Comparison of ENCODE assay signal across 8 cellular contexts in the genomic region with DNA sequence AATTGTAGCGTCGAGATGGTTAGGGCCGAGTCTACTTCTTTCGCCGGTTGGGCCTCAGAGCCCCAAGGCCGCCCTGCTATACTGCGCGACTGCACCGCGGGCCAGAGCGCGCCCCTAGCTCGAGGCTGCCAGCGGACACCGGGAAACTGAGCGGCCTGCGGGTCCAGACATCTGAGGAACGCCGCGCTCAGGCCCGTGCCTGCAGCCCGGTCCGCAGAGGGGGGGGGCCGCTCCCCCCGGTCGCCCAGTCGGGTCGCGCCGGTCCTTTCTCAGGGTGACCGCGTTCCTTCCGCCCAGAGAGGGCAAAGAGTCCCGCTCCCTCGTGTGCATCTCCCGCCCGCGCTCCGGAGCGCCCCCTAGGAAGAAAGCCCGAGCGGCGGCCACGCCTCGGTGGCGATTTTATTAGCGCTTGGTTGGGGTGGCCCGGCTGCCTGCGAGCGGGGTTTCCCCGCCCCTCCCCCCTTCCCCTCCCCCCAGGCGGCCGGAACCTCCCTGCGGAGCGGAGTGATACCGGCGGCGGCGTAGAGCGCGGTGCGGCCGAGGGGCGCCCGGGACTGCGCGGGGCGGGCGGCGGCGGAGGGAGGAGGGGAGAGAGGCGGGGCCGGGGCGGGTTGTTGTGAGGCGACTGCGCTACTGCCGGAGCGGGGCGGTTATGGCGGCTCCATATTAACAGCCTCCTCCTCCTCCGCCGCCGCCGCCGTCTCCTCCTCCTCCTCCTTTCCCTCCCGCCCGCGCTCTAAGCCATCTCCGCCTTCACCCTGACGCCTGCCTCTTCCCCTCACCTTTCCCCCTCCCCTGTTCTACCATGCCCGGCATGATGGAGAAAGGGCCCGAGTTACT. TPM values are rescaled to one million over a fixed set of nuclear protein-coding genes. Genes with fewer than 3 reads are reported as not detected.
DNase-seq lines count a peak whose midpoint lies in the region; ATAC-seq and TF ChIP-seq lines count a peak whose summit lies in the region.

A gene (plus strand): TSS at position 611 of the 840 bp plus-strand sequence. CDS start 195 bp downstream, at position 806.

- TF ChIP-seq CTCF in GM12864 (IDR thresholded peaks at IDR 0.05; ENCODE audit: low read depth, low read length, missing control alignments): peak; percentile 71
- TF ChIP-seq CTCF in ovary (IDR thresholded peaks at IDR 0.05): peak; percentile 49 to 70 (median 64)

- H3K27ac ChIP-seq in ovary: peak within 1 kb of the TSS; percentile 98 to 99
- H3K27ac ChIP-seq in thymus (ENCODE audit: low read depth): peak within 1 kb of the TSS; percentile 100

- peak within 1 kb of the TSS; percentile 79 to 93 for H3K27ac Mint-ChIP-seq in activated naive CD4-positive, alpha-beta T cell treated with anti-CD3 and anti-CD28 coated beads, Interleukin-2, amount 50 U/mL, for 72 hours

- peaks cover 6 to 9% of the 10 kb centered on the region in 2 donors for H3K36me3 Mint-ChIP-seq in activated naive CD4-positive, alpha-beta T cell treated with anti-CD3 and anti-CD28 coated beads, Interleukin-2, amount 50 U/mL, for 72 hours

- no peaks in the 10 kb centered on the region for H3K27me3 ChIP-seq in ovary
- H3K27me3 ChIP-seq in thymus (ENCODE audit: control insufficient read depth, insufficient read depth): no peaks in the 10 kb centered on the region

- no peaks in the 10 kb centered on the region for H3K36me3 ChIP-seq in ovary
- H3K36me3 ChIP-seq in thymus (ENCODE audit: control insufficient read depth, insufficient read depth): no peaks in the 10 kb centered on the region

- peak; percentile 68 for TF ChIP-seq POLR2A in ovary (IDR thresholded peaks at IDR 0.05)

- intact Hi-C loops in ovary (cut with DNase I): no loop called here

- no peak for TF ChIP-seq EP300 in ovary (IDR thresholded peaks at IDR 0.05)

- no peaks in the 10 kb centered on the region for H3K9me3 Mint-ChIP-seq in activated naive CD4-positive, alpha-beta T cell treated with anti-CD3 and anti-CD28 coated beads, Interleukin-2, amount 50 U/mL, for 72 hours

- ATAC-seq in HG02588 (IDR thresholded peaks at IDR 0.05; ENCODE audit: unreplicated experiment): peak; percentile 58
- ATAC-seq in activated naive CD4-positive, alpha-beta T cell treated with anti-CD3 and anti-CD28 coated beads, Interleukin-2, amount 50 U/mL, for 72 hours: peak; percentile 80 to 87

- DNase-seq in GM12864 (ENCODE audit: low read depth) (peak; percentile 66), NCI-H1048 (lab: John Stamatoyannopoulos, UW) (peak; percentile 95), SKM-1 (lab: John Stamatoyannopoulos, UW; ENCODE audit: unreplicated experiment) (peak; percentile 98), glomerular visceral epithelial cell (ENCODE audit: extremely low spot score) (peak; percentile 96), ovary (peak; percentile 94 to 97 (median 95))
- DNase-seq in activated naive CD4-positive, alpha-beta T cell treated with anti-CD3 and anti-CD28 coated beads, Interleukin-2, amount 50 U/mL, for 72 hours (ENCODE audit: low spot score in 2 of 2): peak; percentile 86 to 88

- WGBS in ovary, 3 donors: 1% methylated on average over 44 to 88 of the region's 92 CpGs
- under 1% methylated on average over 90 of the region's 92 CpGs for WGBS in thymus

- H3K4me1 ChIP-seq in ovary (ENCODE audit: insufficient read depth): peaks cover 1% of the 10 kb centered on the region
- H3K4me1 ChIP-seq in thymus (ENCODE audit: control insufficient read depth, insufficient read depth, low read length): no peaks in the 10 kb centered on the region

- no peaks in the 10 kb centered on the region for H3K9me3 ChIP-seq in ovary
- H3K9me3 ChIP-seq in thymus (ENCODE audit: control insufficient read depth): no peaks in the 10 kb centered on the region

- H3K4me3 ChIP-seq in GM12864 (ENCODE audit: low read depth, low read length): peak within 1 kb of the TSS; percentile 93
- H3K4me3 ChIP-seq in ovary: peak within 1 kb of the TSS; percentile 100
- H3K4me3 ChIP-seq in thymus (ENCODE audit: low read length): peak within 1 kb of the TSS; percentile 86

RNA-seq across cellular contexts. Expression of the gene that starts here (rescaled TPM):
- 10 to 100 TPM; 42.9 to 62.1 TPM for total RNA-seq in activated naive CD4-positive, alpha-beta T cell treated with anti-CD3 and anti-CD28 coated beads, Interleukin-2, amount 50 U/mL, for 72 hours
- total RNA-seq in ovary: 10 to 100 TPM; 35.6 to 75.2 (median 59.6) TPM
- polyA plus RNA-seq in ovary (10 to 100 TPM; 34.3 to 38.8 TPM), thymus (52.4 TPM)

Comparison
In these comparisons a context has a peak if more than half of its experiments do, and no peak if none do; other contexts are left out.
1. Peak in every context shown above with its lines: DNase-seq, ATAC-seq, H3K4me3 ChIP-seq and H3K27ac ChIP-seq.